ENCODE assay signal across 15 cellular contexts in genomic region chr22:23500508-23501208, GRCh38.
A peak's percentile ranks its signal among the peaks of the same experiment; 100 is the strongest.
DNase-seq lines count a peak whose midpoint lies in the region; ATAC-seq, FAIRE-seq and TF ChIP-seq lines count a peak whose summit lies in the region.
"Had no signal": no experiment of that assay in that cellular context is flagged by ENCODE, and none has a peak within 500 bp of the region (broad histone marks: within the 10 kb centered on the region; RNA-seq: fewer than 3 reads in every experiment).

No MANE protein-coding gene starts in this region.

- TF ChIP-seq POLR2A in GM18505 (IDR thresholded peaks at IDR 0.05; ENCODE audit: borderline replicate concordance, extremely low read depth, insufficient read depth, insufficient read length) = no peak

- H3K9ac ChIP-seq in ES-I3 (ENCODE audit: low read depth, low read length) = peak overlapping the region; percentile 10; the same call in 1 of the 2 replicates

- peaks cover 9% of the 10 kb centered on the region for H3K27me3 Mint-ChIP-seq in brain
- H3K27me3 Mint-ChIP-seq in nephron (ENCODE audit: low read depth) = peaks cover 6% of the 10 kb centered on the region

- H3K9me3 Mint-ChIP-seq in brain (no peaks in the 10 kb centered on the region), nephron (no peaks in the 10 kb centered on the region)
- H3K9me3 Mint-ChIP-seq: stimulated activated memory B cell treated with anti-CD40 and anti-IgM and Interleukin-4, amounts not matched to agents 10 μg/mL and 1 μg/mL and 100 μg/mL, for 72 hours had no signal

- H3K4me1 Mint-ChIP-seq in brain (peaks cover 32% of the 10 kb centered on the region), nephron (peaks cover 40% of the 10 kb centered on the region)

- peaks cover 25% of the 10 kb centered on the region for H3K4me1 ChIP-seq in ES-I3 (ENCODE audit: insufficient read depth, low read length)
- H3K4me1 ChIP-seq: right lobe of liver had no signal

- H3K4me3 Mint-ChIP-seq in brain = peak overlapping the region in 1 of 5 experiments; percentile 34
- H3K4me3 Mint-ChIP-seq in nephron = no peak overlapping the region
- H3K4me3 Mint-ChIP-seq: stimulated activated memory B cell treated with anti-CD40 and anti-IgM and Interleukin-4, amounts not matched to agents 10 μg/mL and 1 μg/mL and 100 μg/mL, for 72 hours had no signal

- FAIRE-seq in RCC 7860 (lab: Jason Lieb, UNC) = no peak

- H3K27ac Mint-ChIP-seq in brain = peak overlapping the region; percentile 35 to 97 (median 93)
- peak overlapping the region in 2 of 3 experiments; percentile 85 to 87 for H3K27ac Mint-ChIP-seq in nephron
- H3K27ac Mint-ChIP-seq: stimulated activated memory B cell treated with anti-CD40 and anti-IgM and Interleukin-4, amounts not matched to agents 10 μg/mL and 1 μg/mL and 100 μg/mL, for 72 hours had no signal

- H3K9me3 ChIP-seq in ES-I3 (ENCODE audit: control insufficient read depth, insufficient read depth, low read length) = no peaks in the 10 kb centered on the region
- H3K9me3 ChIP-seq: heart right ventricle, right lobe of liver, thoracic aorta had no signal

- H3K36me3 ChIP-seq in ES-I3 (ENCODE audit: insufficient read depth, low read length) = no peaks in the 10 kb centered on the region
- H3K36me3 ChIP-seq: heart right ventricle, right lobe of liver, thoracic aorta had no signal

- ATAC-seq in GM18505 (IDR thresholded peaks at IDR 0.05; ENCODE audit: unreplicated experiment) = no peak
- ATAC-seq: heart right ventricle; stimulated activated memory B cell treated with anti-CD40 and anti-IgM and Interleukin-4, amounts not matched to agents 10 μg/mL and 1 μg/mL and 100 μg/mL, for 72 hours had no signal

- TF ChIP-seq CTCF in brain (conservative IDR thresholded peaks at IDR 0.05) = no peak
- TF ChIP-seq CTCF in nephron (IDR thresholded peaks at IDR 0.05; ENCODE audit: unreplicated experiment in 3 of 3) = no peak

- DNase-seq in NCI-H1092 (lab: John Stamatoyannopoulos, UW) = peak; percentile 48
- no peak for DNase-seq in A172 (ENCODE audit: low spot score)
- DNase-seq in RCC 7860 (ENCODE audit: low spot score) = no peak
- DNase-seq: activated CD4-positive, alpha-beta T cell treated with anti-CD3 and anti-CD28 coated beads, Interleukin-2, amount 50 U/mL, for 1 hour; activated naive CD4-positive, alpha-beta T cell treated with Interleukin-2 at 50 U/mL for 16 hours; anterior cingulate cortex; heart right ventricle; KBM-7 had no signal

- no peaks in the 10 kb centered on the region for H3K36me3 Mint-ChIP-seq in brain
- no peaks in the 10 kb centered on the region for H3K36me3 Mint-ChIP-seq in nephron (ENCODE audit: low read depth)
- H3K36me3 Mint-ChIP-seq: stimulated activated memory B cell treated with anti-CD40 and anti-IgM and Interleukin-4, amounts not matched to agents 10 μg/mL and 1 μg/mL and 100 μg/mL, for 72 hours had no signal
